28 cellular contexts compared by ENCODE assay signal in genomic region chr21:20822559-20823133, GRCh38.
A peak's percentile ranks its signal among the peaks of the same experiment; 100 is the strongest.
DNase-seq lines count a peak whose midpoint lies in the region; ATAC-seq and TF ChIP-seq lines count a peak whose summit lies in the region.
"Had no signal": no experiment of that assay in that cellular context is flagged by ENCODE, and none has a peak within 500 bp of the region (broad histone marks: within the 10 kb centered on the region; RNA-seq: fewer than 3 reads in every experiment).

No MANE protein-coding gene starts in this region.

- no peaks in the 10 kb centered on the region for H4K20me1 ChIP-seq in GM23338 (replicated peaks; ENCODE audit: insufficient read depth)
- H4K20me1 ChIP-seq: BLaER1 treated with 17β-estradiol and CSF1 and Interleukin-3, amounts not matched to agents 10 nM and 100 nM had no signal

- H3K27me3 Mint-ChIP-seq in GM23338 (ENCODE audit: insufficient read depth, low read depth, poor library complexity), result no peaks in the 10 kb centered on the region
- H3K27me3 Mint-ChIP-seq in T-helper 2 cell treated with Interferon-gamma antibody and Interleukin-4, amounts not matched to agents 5 μg/mL and 100 μg/mL, for 36 hours (ENCODE audit: low read depth), result no peaks in the 10 kb centered on the region
- H3K27me3 Mint-ChIP-seq: activated naive CD4-positive, alpha-beta T cell treated with anti-CD3 and anti-CD28 coated beads, Interleukin-2, amount 10 ng/mL, durations not matched to agents 7 days and 5 days had no signal

- H2AFZ ChIP-seq in GM23338, result no peak overlapping the region

- peak overlapping the region; percentile 49; the same call in 1 of the 2 replicates for H3K27ac Mint-ChIP-seq in GM23338
- H3K27ac Mint-ChIP-seq in T-helper 2 cell treated with Interferon-gamma antibody and Interleukin-4, amounts not matched to agents 5 μg/mL and 100 μg/mL, for 36 hours, result no peak overlapping the region
- H3K27ac Mint-ChIP-seq: activated naive CD4-positive, alpha-beta T cell treated with anti-CD3 and anti-CD28 coated beads, Interleukin-2, amount 10 ng/mL, durations not matched to agents 7 days and 5 days; natural killer cell; T-helper 1 cell treated with Interleukin-12 subunit alpha and Interleukin-12 subunit beta and Interleukin-4 antibody, amounts not matched to agents 30 μg/mL and 1 μg/mL, for 36 hours had no signal

- H3K9me3 Mint-ChIP-seq in GM23338, result no peaks in the 10 kb centered on the region; the same call in 2 of the 3 replicates
- peaks cover 37% of the 10 kb centered on the region for H3K9me3 Mint-ChIP-seq in T-helper 2 cell treated with Interferon-gamma antibody and Interleukin-4, amounts not matched to agents 5 μg/mL and 100 μg/mL, for 36 hours

- peaks cover 24% of the 10 kb centered on the region for H3K4me1 Mint-ChIP-seq in GM23338
- no peaks in the 10 kb centered on the region for H3K4me1 Mint-ChIP-seq in T-helper 2 cell treated with Interferon-gamma antibody and Interleukin-4, amounts not matched to agents 5 μg/mL and 100 μg/mL, for 36 hours (ENCODE audit: low read depth)
- H3K4me1 Mint-ChIP-seq: activated naive CD4-positive, alpha-beta T cell treated with anti-CD3 and anti-CD28 coated beads, Interleukin-2, amount 10 ng/mL, durations not matched to agents 7 days and 5 days; natural killer cell had no signal

- no peak overlapping the region for H3K4me3 ChIP-seq in GM23338
- H3K4me3 ChIP-seq: BLaER1 treated with 17β-estradiol and CSF1 and Interleukin-3, amounts not matched to agents 10 nM and 100 nM; cardiac muscle cell; GM12878; heart left ventricle had no signal

- peaks cover 27% of the 10 kb centered on the region for H3K4me1 ChIP-seq in GM23338 (ENCODE audit: insufficient read depth)
- H3K4me1 ChIP-seq: heart left ventricle had no signal

- no peaks in the 10 kb centered on the region for H3K79me2 ChIP-seq in GM23338 (replicated peaks; ENCODE audit: insufficient read depth)

- peak overlapping the region; percentile 29; the same call in 1 of the 2 replicates for H3K4me2 ChIP-seq in GM23338
- H3K4me2 ChIP-seq: BLaER1 treated with 17β-estradiol and CSF1 and Interleukin-3, amounts not matched to agents 10 nM and 100 nM had no signal

- no peak overlapping the region for H3K4me3 Mint-ChIP-seq in GM23338
- no peak overlapping the region for H3K4me3 Mint-ChIP-seq in T-helper 2 cell treated with Interferon-gamma antibody and Interleukin-4, amounts not matched to agents 5 μg/mL and 100 μg/mL, for 36 hours
- H3K4me3 Mint-ChIP-seq: activated naive CD4-positive, alpha-beta T cell treated with anti-CD3 and anti-CD28 coated beads, Interleukin-2, amount 10 ng/mL, durations not matched to agents 7 days and 5 days; activated T-cell treated with anti-CD3 and anti-CD28 coated beads, Interleukin-2, amount 50 U/mL, for 4 hours; H9; natural killer cell; T-helper 1 cell treated with Interleukin-12 subunit alpha and Interleukin-12 subunit beta and Interleukin-4 antibody, amounts not matched to agents 30 μg/mL and 1 μg/mL, for 36 hours had no signal

- peak; percentile 25 for DNase-seq in GM23338 (ENCODE audit: low spot score)
- peak; percentile 64 for DNase-seq in amniotic epithelial cell (ENCODE audit: low read depth)
- DNase-seq in iPS-NIHi11 (ENCODE audit: low spot score), result peak; percentile 21
- peak; percentile 40 for DNase-seq in putamen (ENCODE audit: low spot score)
- DNase-seq in T-helper 2 cell treated with Interferon-gamma antibody and Interleukin-4, amounts not matched to agents 5 μg/mL and 100 μg/mL, for 36 hours (ENCODE audit: low spot score), result no peak
- DNase-seq in SW480 (ENCODE audit: low spot score), result no peak
- DNase-seq: ACHN; activated CD4-positive, alpha-beta T cell treated with anti-CD3 and anti-CD28 coated beads for 48 hours; activated naive CD4-positive, alpha-beta T cell treated with anti-CD3 and anti-CD28 coated beads, Interleukin-2, amount 10 ng/mL, durations not matched to agents 7 days and 5 days; activated T-cell treated with anti-CD3 and anti-CD28 coated beads, Interleukin-2, amount 50 U/mL, for 4 hours; COR-L47; DMS79 treated with DMSO at 0.1 percent for 48 hours; H9; heart left ventricle; Kasumi-1; left ventricle myocardium superior; midbrain; natural killer cell; NCI-H1694 treated with DMSO at 0.1 percent for 48 hours; NCI-H2171; NCI-H526 treated with DMSO at 0.1 percent for 48 hours had no signal

- no peaks in the 10 kb centered on the region for H3K36me3 ChIP-seq in GM23338 (ENCODE audit: insufficient read depth)
- H3K36me3 ChIP-seq: BLaER1 treated with 17β-estradiol and CSF1 and Interleukin-3, amounts not matched to agents 10 nM and 100 nM; cardiac muscle cell; heart left ventricle had no signal

- no peak for TF ChIP-seq CTCF in GM23338 (conservative IDR thresholded peaks at IDR 0.05; ENCODE audit: low read depth in 2 of 2)

- no peaks in the 10 kb centered on the region; the same call in 1 of the 2 replicates for H3K9me2 ChIP-seq in GM23338 (ENCODE audit: insufficient read depth)

- ATAC-seq in GM23338 (peak; percentile 83), HG03097 (IDR thresholded peaks at IDR 0.05; ENCODE audit: low FRiP score, unreplicated experiment) (no peak), GM18907 (IDR thresholded peaks at IDR 0.05; ENCODE audit: unreplicated experiment) (no peak)
- ATAC-seq: activated T-cell treated with anti-CD3 and anti-CD28 coated beads, Interleukin-2, amount 50 U/mL, for 4 hours; GM12878; heart left ventricle; HepG2; left ventricle myocardium superior; natural killer cell had no signal

- H3K27me3 ChIP-seq in GM23338 (ENCODE audit: insufficient read depth), result no peaks in the 10 kb centered on the region
- H3K27me3 ChIP-seq: BLaER1 treated with 17β-estradiol and CSF1 and Interleukin-3, amounts not matched to agents 10 nM and 100 nM; cardiac muscle cell; heart left ventricle had no signal

- 0 out of 3 replicates have a peak, but pooled peaks cover 6% of the 10 kb centered on the region for H3K36me3 Mint-ChIP-seq in GM23338 (ENCODE audit: low read depth)
- no peaks in the 10 kb centered on the region for H3K36me3 Mint-ChIP-seq in T-helper 2 cell treated with Interferon-gamma antibody and Interleukin-4, amounts not matched to agents 5 μg/mL and 100 μg/mL, for 36 hours (ENCODE audit: low read depth)
- H3K36me3 Mint-ChIP-seq: activated naive CD4-positive, alpha-beta T cell treated with anti-CD3 and anti-CD28 coated beads, Interleukin-2, amount 10 ng/mL, durations not matched to agents 7 days and 5 days; natural killer cell had no signal

- H3F3A ChIP-seq in GM23338 (replicated peaks; ENCODE audit: low read depth), result no peaks in the 10 kb centered on the region

- H3K27ac ChIP-seq in GM23338 (ENCODE audit: low read depth), result peak overlapping the region; percentile 7; the same call in 1 of the 2 replicates
- H3K27ac ChIP-seq: BLaER1 treated with 17β-estradiol and CSF1 and Interleukin-3, amounts not matched to agents 10 nM and 100 nM; cardiac muscle cell; heart left ventricle had no signal

Comparison
In these comparisons a context has a peak if more than half of its experiments do, and no peak if none do; other contexts are left out.
1. DNase-seq: peak in GM23338 (single experiment), amniotic epithelial cell (single experiment), iPS-NIHi11 (single experiment) and putamen (single experiment); none in T-helper 2 cell treated with Interferon-gamma antibody and Interleukin-4, amounts not matched to agents 5 μg/mL and 100 μg/mL, for 36 hours (single experiment) and SW480 (single experiment).